9 cellular contexts compared by ENCODE assay signal in genomic region chrX:129781134-129782014, GRCh38. TPM values are rescaled to one million over a fixed set of nuclear protein-coding genes. Genes with fewer than 3 reads are reported as not detected.
DNase-seq lines count a peak whose midpoint lies in the region; ATAC-seq and TF ChIP-seq lines count a peak whose summit lies in the region.
"Had no signal": no experiment of that assay in that cellular context is flagged by ENCODE, and none has a peak within 500 bp of the region (broad histone marks: within the 10 kb centered on the region; RNA-seq: fewer than 3 reads in every experiment).

No MANE protein-coding gene starts in this region.

- intact Hi-C loops in Right ventricle myocardium inferior (cut with DNase I), result no loop called here

- H3K36me3 ChIP-seq in right atrium auricular region (no peaks in the 10 kb centered on the region), esophagus (ENCODE audit: control insufficient read depth in 2 of 2, insufficient read depth in 2 of 2, low read length in 1 of 2) (no peaks in the 10 kb centered on the region)

- H3K27ac ChIP-seq in right atrium auricular region (no peak overlapping the region), esophagus (ENCODE audit: low read depth in 2 of 2, low read length in 1 of 2) (peak overlapping the region; percentile 17 to 33)

- DNase-seq in Right ventricle myocardium inferior (ENCODE audit: missing footprints), result peak; percentile 78
- DNase-seq in right atrium auricular region (ENCODE audit: low spot score), result no peak
- DNase-seq in activated CD4-positive, alpha-beta T cell treated with anti-CD3 and anti-CD28 coated beads for 4 hours, result peak; percentile 57 to 74
- peak; percentile 57 to 81 (median 68) for DNase-seq in stimulated activated CD4-positive, alpha-beta T cell treated with anti-CD3 and anti-CD28 coated beads, TNF-alpha, amount 100 ng/mL, for 48 hours (ENCODE audit: low read depth in 3 of 3)
- no peak for DNase-seq in mesenteric fat pad (ENCODE audit: low spot score)
- DNase-seq in SHP77 (lab: John Stamatoyannopoulos, UW), result no peak

- ATAC-seq in Right ventricle myocardium inferior (peak; percentile 76), HG03520 (IDR thresholded peaks at IDR 0.05; ENCODE audit: unreplicated experiment) (peak; percentile 74)

- TF ChIP-seq CTCF in right atrium auricular region (IDR thresholded peaks at IDR 0.05), result no peak

- no peaks in the 10 kb centered on the region for H3K9me3 ChIP-seq in right atrium auricular region
- H3K9me3 ChIP-seq in esophagus (ENCODE audit: control insufficient read depth in 2 of 2, insufficient read depth in 1 of 2, low read depth in 1 of 2, low read length in 1 of 2), result no peaks in the 10 kb centered on the region

- 58 to 66% methylated on average over 13 of the region's 13 CpGs for WGBS in esophagus, 2 donors

- H3K4me1 ChIP-seq in right atrium auricular region (no peaks in the 10 kb centered on the region), esophagus (ENCODE audit: control insufficient read depth in 2 of 2, insufficient read depth in 2 of 2, low read length in 1 of 2) (no peaks in the 10 kb centered on the region)

- H3K4me3 ChIP-seq in right atrium auricular region (peak overlapping the region in 1 of 2 donors; percentile 6), esophagus (ENCODE audit: low read depth in 1 of 2, low read length in 2 of 2) (peak overlapping the region in 1 of 2 donors; percentile 21)

- no peaks in the 10 kb centered on the region for H3K27me3 ChIP-seq in right atrium auricular region
- peaks cover 0 to 2% of the 10 kb centered on the region in 2 donors for H3K27me3 ChIP-seq in esophagus (ENCODE audit: control insufficient read depth in 1 of 2, insufficient read depth in 2 of 2, low read length in 2 of 2)

RNA-seq across cellular contexts. Expression of gene SASH3, which starts 1.6 kb away (rescaled TPM):
- 2.5 TPM for total RNA-seq in Right ventricle myocardium inferior
- 1 to 10 TPM; 2.1 to 8.3 TPM for total RNA-seq in right atrium auricular region
- polyA plus RNA-seq in esophagus, result 1 to 10 TPM; 2.1 to 2.8 TPM
- total RNA-seq in mesenteric fat pad, result 24.3 TPM
- total RNA-seq: astrocyte had no signal

RNA-seq across cellular contexts. Expression of gene XPNPEP2, which starts 42.6 kb away (rescaled TPM):
- total RNA-seq in Right ventricle myocardium inferior (0.68 TPM), right atrium auricular region (1 to 10 TPM; 2.0 to 3.5 TPM), mesenteric fat pad (9.6 TPM)
- under 1 TPM; 0.14 to 0.35 TPM for polyA plus RNA-seq in esophagus
- total RNA-seq: astrocyte had no signal

Comparison
In these comparisons a context has a peak if more than half of its experiments do, and no peak if none do; other contexts are left out.
1. DNase-seq: peak in Right ventricle myocardium inferior (single experiment), activated CD4-positive, alpha-beta T cell treated with anti-CD3 and anti-CD28 coated beads for 4 hours (2 of 2) and stimulated activated CD4-positive, alpha-beta T cell treated with anti-CD3 and anti-CD28 coated beads, TNF-alpha, amount 100 ng/mL, for 48 hours (3 of 3); none in right atrium auricular region (single experiment), mesenteric fat pad (single experiment) and SHP77 (0 of 2).
2. H3K27ac ChIP-seq: peak in esophagus (2 of 2); none in right atrium auricular region (0 of 2).